In genomic region chr10:91227576-91227975, GRCh38 we compare ENCODE assay signal across 16 cellular contexts.
"Had no signal": no experiment of that assay in that cellular context is flagged by ENCODE, and none has a peak within 500 bp of the region (broad histone marks: within the 10 kb centered on the region; RNA-seq: fewer than 3 reads in every experiment).

No MANE protein-coding gene starts in this region.

- H3K9me3 Mint-ChIP-seq: activated naive CD4-positive, alpha-beta T cell treated with anti-CD3 and anti-CD28 coated beads for 36 hours; naive thymus-derived CD8-positive, alpha-beta T cell; type B pancreatic cell had no signal

- H3K4me3 Mint-ChIP-seq: activated naive CD4-positive, alpha-beta T cell treated with anti-CD3 and anti-CD28 coated beads for 36 hours; type B pancreatic cell had no signal

- H3K27ac Mint-ChIP-seq: activated naive CD4-positive, alpha-beta T cell treated with anti-CD3 and anti-CD28 coated beads for 36 hours; naive thymus-derived CD8-positive, alpha-beta T cell; type B pancreatic cell had no signal

- H3K27ac ChIP-seq: neutrophil, parathyroid adenoma, right lobe of liver, testis had no signal

- ATAC-seq: left cardiac atrium; naive thymus-derived CD8-positive, alpha-beta T cell; right lobe of liver had no signal

- H3K4me3 ChIP-seq: right lobe of liver, testis had no signal

- H3K27me3 Mint-ChIP-seq: naive thymus-derived CD8-positive, alpha-beta T cell had no signal

- DNase-seq: activated CD4-positive, alpha-beta T cell treated with anti-CD3 and anti-CD28 coated beads for 48 hours; activated naive CD4-positive, alpha-beta T cell treated with anti-CD3 and anti-CD28 coated beads for 36 hours; dermis blood vessel endothelial cell; effector memory CD4-positive, alpha-beta T cell; foreskin fibroblast; left cardiac atrium; mesendoderm; naive thymus-derived CD8-positive, alpha-beta T cell; right lobe of liver; small intestine; stimulated activated CD4-positive, alpha-beta T cell treated with anti-CD3 and anti-CD28 coated beads, Interleukin-15, amount 100 ng/mL, for 24 hours; stimulated activated CD4-positive, alpha-beta T cell treated with anti-CD3 and anti-CD28 coated beads, Interleukin-2, amount 100 ng/mL, for 48 hours; testis had no signal
